In genomic region chr1:156493749-156494148, GRCh38 we compare ENCODE assay signal across 10 cellular contexts. TPM values are rescaled to one million over a fixed set of nuclear protein-coding genes. Genes with fewer than 3 reads are reported as not detected.
A peak's percentile ranks its signal among the peaks of the same experiment; 100 is the strongest.
DNase-seq lines count a peak whose midpoint lies in the region; ATAC-seq, FAIRE-seq and TF ChIP-seq lines count a peak whose summit lies in the region.
"Had no signal": no experiment of that assay in that cellular context is flagged by ENCODE, and none has a peak within 500 bp of the region (broad histone marks: within the 10 kb centered on the region; RNA-seq: fewer than 3 reads in every experiment).

No MANE protein-coding gene starts in this region.

- TF ChIP-seq CTCF in OCI-LY3 (IDR thresholded peaks at IDR 0.05; ENCODE audit: low read depth, low read length), result no peak
- no peak for TF ChIP-seq CTCF in gastroesophageal sphincter (IDR thresholded peaks at IDR 0.05)
- TF ChIP-seq CTCF in spleen (IDR thresholded peaks at IDR 0.05 in 8 of 11, conservative IDR thresholded peaks at IDR 0.05 in 3 of 11), result no peak
- TF ChIP-seq CTCF in foreskin keratinocyte (conservative IDR thresholded peaks at IDR 0.05), result no peak

- peak overlapping the region; percentile 68; the same call in 1 of the 2 replicates for H3K9ac ChIP-seq in OCI-LY3 (ENCODE audit: low read length)

- FAIRE-seq in urothelium cell line (lab: Jason Lieb, UNC), result no peak

- H3K36me3 ChIP-seq in OCI-LY3 (replicated peaks; ENCODE audit: low read depth, low read length), result peaks cover 11% of the 10 kb centered on the region
- H3K36me3 ChIP-seq in gastroesophageal sphincter, result peaks cover 0 to 4% of the 10 kb centered on the region in 2 donors
- H3K36me3 ChIP-seq in spleen, result peaks cover 0 to 15% (median 4%) of the 10 kb centered on the region in 6 donors

- ATAC-seq in gastroesophageal sphincter (no peak), foreskin keratinocyte (no peak), GM18861 (IDR thresholded peaks at IDR 0.05; ENCODE audit: unreplicated experiment) (no peak)
- ATAC-seq: SK-N-SH treated with all-trans-retinoic acid at 6 μM for 48 hours had no signal

- peaks cover 100% of the 10 kb centered on the region for H3K79me2 ChIP-seq in OCI-LY3 (ENCODE audit: low read length)

- H4K20me1 ChIP-seq in OCI-LY3 (ENCODE audit: insufficient read depth, low read length), result peaks cover 71% of the 10 kb centered on the region

- peak overlapping the region; percentile 96 for H3K4me2 ChIP-seq in OCI-LY3 (ENCODE audit: low read length)

- no peak for TF ChIP-seq EP300 in gastroesophageal sphincter (IDR thresholded peaks at IDR 0.05)

- TF ChIP-seq POLR2A in gastroesophageal sphincter (IDR thresholded peaks at IDR 0.05), result no peak
- TF ChIP-seq POLR2A in spleen (IDR thresholded peaks at IDR 0.05), result no peak

- H3K27ac ChIP-seq in OCI-LY3 (ENCODE audit: low read length) (peak overlapping the region; percentile 83; the same call in 1 of the 2 replicates), gastroesophageal sphincter (peak overlapping the region in 3 of 4 donors; percentile 96 to 100 (median 99)), spleen (peak overlapping the region; percentile 16 to 100 (median 74)), foreskin keratinocyte (no peak overlapping the region)

- no peak for DNase-seq in spleen
- no peak for DNase-seq in NCI-H2196 (lab: John Stamatoyannopoulos, UW; ENCODE audit: unreplicated experiment)
- no peak for DNase-seq in foreskin keratinocyte
- no peak for DNase-seq in urothelium cell line (ENCODE audit: low spot score)
- DNase-seq: foreskin melanocyte had no signal

- H3K4me1 ChIP-seq in OCI-LY3 (ENCODE audit: low read length) (peaks cover 95% of the 10 kb centered on the region), gastroesophageal sphincter (peaks cover 21 to 100% (median 97%) of the 10 kb centered on the region in 3 donors), spleen (peaks cover 100% of the 10 kb centered on the region in 6 donors), foreskin keratinocyte (peaks cover 6% of the 10 kb centered on the region)

- intact Hi-C loops in spleen (cut with DNase I; ENCODE audit: low total_unique reads), result no loop called here

- H3K27me3 ChIP-seq in OCI-LY3 (ENCODE audit: low read depth, low read length), result no peaks in the 10 kb centered on the region
- H3K27me3 ChIP-seq in gastroesophageal sphincter, result no peaks in the 10 kb centered on the region
- no peaks in the 10 kb centered on the region for H3K27me3 ChIP-seq in spleen (replicated peaks in 1 of 7)
- H3K27me3 ChIP-seq in foreskin keratinocyte, result no peaks in the 10 kb centered on the region

- H2AFZ ChIP-seq in OCI-LY3 (ENCODE audit: low read depth, low read length), result no peak overlapping the region

- H3K9me3 ChIP-seq in OCI-LY3 (ENCODE audit: insufficient read depth, low read length), result no peaks in the 10 kb centered on the region
- H3K9me3 ChIP-seq in gastroesophageal sphincter, result no peaks in the 10 kb centered on the region
- H3K9me3 ChIP-seq in spleen, result no peaks in the 10 kb centered on the region

- H3K4me3 ChIP-seq in GM08714 (ENCODE audit: low read length) (peak overlapping the region; percentile 31; the same call in 1 of the 2 replicates), OCI-LY3 (ENCODE audit: low read length) (peak overlapping the region; percentile 68), gastroesophageal sphincter (peak overlapping the region in 1 of 2 donors; percentile 26), spleen (peak overlapping the region in 2 of 8 donors; percentile 3 to 54)

RNA-seq across cellular contexts. Expression of gene MEF2D, which starts 6.8 kb away (rescaled TPM):
- total RNA-seq in gastroesophageal sphincter (10 to 100 TPM; 49.0 to 94.3 (median 67.1) TPM), spleen (100 to 1,000 TPM in 1 of 7 donors, 10 to 100 TPM in 6; 56.0 to 103 (median 71.4) TPM), foreskin keratinocyte (17.2 and 18.5 TPM in 2 replicates)
- polyA plus RNA-seq in spleen (10 to 100 TPM in 1 of 3 donors, 1 to 10 TPM in 2; 7.4 to 22.5 (median 7.6) TPM), foreskin keratinocyte (13.1 and 13.3 TPM in 2 replicates)
